10 cellular contexts compared by ENCODE assay signal in genomic region chr17:19110189-19111094, GRCh38. TPM values are rescaled to one million over a fixed set of nuclear protein-coding genes. Genes with fewer than 3 reads are reported as not detected.
A peak's percentile ranks its signal among the peaks of the same experiment; 100 is the strongest.
DNase-seq lines count a peak whose midpoint lies in the region; ATAC-seq and TF ChIP-seq lines count a peak whose summit lies in the region.
"Not testable (repeated sequence)": the region's sequence is repeated elsewhere in the genome, so short reads cannot be mapped to it uniquely, and the experiment has no call there.
"Had no signal": no experiment of that assay in that cellular context is flagged by ENCODE, and none has a peak within 500 bp of the region (broad histone marks: within the 10 kb centered on the region; RNA-seq: fewer than 3 reads in every experiment).

No MANE protein-coding gene starts in this region.

- H3K36me3 Mint-ChIP-seq in GM23338 (ENCODE audit: low read depth); stimulated activated memory B cell treated with anti-CD40 and anti-IgM and Interleukin-4, amounts not matched to agents 10 μg/mL and 1 μg/mL and 100 μg/mL, for 72 hours: not testable (repeated sequence)

- not testable (repeated sequence) for H3K4me3 Mint-ChIP-seq in GM23338; stimulated activated memory B cell treated with anti-CD40 and anti-IgM and Interleukin-4, amounts not matched to agents 10 μg/mL and 1 μg/mL and 100 μg/mL, for 72 hours

- TF ChIP-seq CTCF in BJ (IDR thresholded peaks at IDR 0.05; ENCODE audit: insufficient read depth, low read depth, low read length); GM23338 (conservative IDR thresholded peaks at IDR 0.05; ENCODE audit: low read depth in 2 of 2); RWPE2 (IDR thresholded peaks at IDR 0.05; ENCODE audit: poor library complexity, severe bottlenecking); coronary artery (IDR thresholded peaks at IDR 0.05); right lobe of liver (IDR thresholded peaks at IDR 0.05): not testable (repeated sequence)

- peak; percentile 20 for ATAC-seq in GM19035 (IDR thresholded peaks at IDR 0.05; ENCODE audit: unreplicated experiment)
- ATAC-seq in GM23338: peak; percentile 37
- peak; percentile 27 for ATAC-seq in HG03196 (IDR thresholded peaks at IDR 0.05; ENCODE audit: unreplicated experiment)
- peak; percentile 70 for ATAC-seq in RWPE2 (ENCODE audit: low read depth)
- ATAC-seq in right lobe of liver: peak; percentile 59 to 80 (median 70)
- ATAC-seq in stimulated activated memory B cell treated with anti-CD40 and anti-IgM and Interleukin-4, amounts not matched to agents 10 μg/mL and 1 μg/mL and 100 μg/mL, for 72 hours: peak; percentile 81

- H3K9me3 Mint-ChIP-seq in GM23338; stimulated activated memory B cell treated with anti-CD40 and anti-IgM and Interleukin-4, amounts not matched to agents 10 μg/mL and 1 μg/mL and 100 μg/mL, for 72 hours: not testable (repeated sequence)

- not testable (repeated sequence) for H4K20me1 ChIP-seq in GM23338 (replicated peaks; ENCODE audit: insufficient read depth)

- not testable (repeated sequence) for H3K4me1 ChIP-seq in GM23338 (ENCODE audit: insufficient read depth); RWPE2 (ENCODE audit: insufficient read depth, poor library complexity, severe bottlenecking); right lobe of liver

- not testable (repeated sequence) for H2AFZ ChIP-seq in GM23338

- not testable (repeated sequence) for DNase-seq in BJ (ENCODE audit: low read depth); GM23338 (ENCODE audit: low spot score); RWPE2 (ENCODE audit: low spot score); coronary artery (ENCODE audit: low spot score); right lobe of liver

- H3K4me3 ChIP-seq in BJ (ENCODE audit: low read depth, low read length): peak overlapping the region; percentile 18; the same call in 1 of the 2 replicates
- H3K4me3 ChIP-seq in GM23338; RWPE2 (ENCODE audit: severe bottlenecking); right lobe of liver: not testable (repeated sequence)
- peak overlapping the region; percentile 70 for H3K4me3 ChIP-seq in coronary artery

- not testable (repeated sequence) for H3K27ac ChIP-seq in GM23338 (ENCODE audit: low read depth); right lobe of liver
- H3K27ac ChIP-seq in RWPE2 (ENCODE audit: poor library complexity, severe bottlenecking): peak overlapping the region; percentile 85
- H3K27ac ChIP-seq in coronary artery: peak overlapping the region; percentile 72 to 86

- not testable (repeated sequence) for H3K4me2 ChIP-seq in GM23338

- intact Hi-C loops in right lobe of liver (cut with DNase I): not testable (repeated sequence)

- not testable (repeated sequence) for H3K9me3 ChIP-seq in RWPE2 (ENCODE audit: severe bottlenecking); right lobe of liver

- H3K36me3 ChIP-seq in BJ (ENCODE audit: control insufficient read depth, insufficient read depth, low read length); GM23338 (ENCODE audit: insufficient read depth); RWPE2 (ENCODE audit: low read depth); right lobe of liver: not testable (repeated sequence)

- not testable (repeated sequence) for H3K4me1 Mint-ChIP-seq in GM23338; stimulated activated memory B cell treated with anti-CD40 and anti-IgM and Interleukin-4, amounts not matched to agents 10 μg/mL and 1 μg/mL and 100 μg/mL, for 72 hours

- not testable (repeated sequence) for TF ChIP-seq POLR2A in right lobe of liver (IDR thresholded peaks at IDR 0.05)

- H3F3A ChIP-seq in GM23338 (replicated peaks; ENCODE audit: low read depth): not testable (repeated sequence)

- not testable (repeated sequence) for H3K27ac Mint-ChIP-seq in GM23338; stimulated activated memory B cell treated with anti-CD40 and anti-IgM and Interleukin-4, amounts not matched to agents 10 μg/mL and 1 μg/mL and 100 μg/mL, for 72 hours

- H3K27me3 ChIP-seq in BJ (ENCODE audit: control insufficient read depth, insufficient read depth, low read length); GM23338 (ENCODE audit: insufficient read depth); RWPE2 (ENCODE audit: insufficient read depth, poor library complexity, severe bottlenecking); right lobe of liver: not testable (repeated sequence)

- CTCF ChIA-PET in BJ (lab: Yijun Ruan, JAX): not testable (repeated sequence)

- POLR2A ChIA-PET in BJ (lab: Charles Lee): interaction anchor here (0.6 kb wide), 1 partner anchor 910 kb away, joined by 9 read pairs; no protein-coding TSS in a partner anchor

- H3K9me2 ChIP-seq in GM23338 (ENCODE audit: insufficient read depth): not testable (repeated sequence)

- H3K79me2 ChIP-seq in GM23338 (replicated peaks; ENCODE audit: insufficient read depth): not testable (repeated sequence)

- no CpG with 5 or more reads among the region's 44 CpGs for WGBS in right lobe of liver (ENCODE audit: insufficient coverage, low coverage, low lambda C conversion rate, missing lambda C conversion rate)

- H3K27me3 Mint-ChIP-seq in GM23338 (ENCODE audit: insufficient read depth, low read depth, poor library complexity); stimulated activated memory B cell treated with anti-CD40 and anti-IgM and Interleukin-4, amounts not matched to agents 10 μg/mL and 1 μg/mL and 100 μg/mL, for 72 hours: not testable (repeated sequence)

RNA-seq across cellular contexts. Expression of gene GRAPL, which starts 16.9 kb away (rescaled TPM):
- polyA plus RNA-seq in BJ (2011; rRNA removed): not detected in 2 replicates
- polyA minus RNA-seq in BJ (2011; rRNA and poly(A)+ RNA removed): not detected in 2 replicates
- total RNA-seq in GM23338 (2014; rRNA removed; shearing (Covaris generic)): 0.28 TPM in 1 of 2 replicates, not detected in the other
- polyA plus RNA-seq in GM23338 (2016; fragmentation: Nextera tagmentation; extraction: Ambion mirVana): not detected in 2 replicates
- 1 to 10 TPM in 4 of 6 experiments, under 1 TPM in 2; 0.68 to 9.2 (median 2.2) TPM for total RNA-seq in right lobe of liver
- total RNA-seq: SJSA1 had no signal
- polyA plus RNA-seq: AG04450 had no signal

Comparison
In these comparisons a context has a peak if more than half of its experiments do, and no peak if none do; other contexts are left out.
1. ATAC-seq: peak in every context shown above with its lines; median percentile 81 in stimulated activated memory B cell treated with anti-CD40 and anti-IgM and Interleukin-4, amounts not matched to agents 10 μg/mL and 1 μg/mL and 100 μg/mL, for 72 hours; 70 in RWPE2; 70 in right lobe of liver; 37 in GM23338; 27 in HG03196; 20 in GM19035.